9 cellular contexts compared by ENCODE assay signal in genomic region chr6:116764961-116765841, GRCh38. TPM values are rescaled to one million over a fixed set of nuclear protein-coding genes. Genes with fewer than 3 reads are reported as not detected.
DNase-seq lines count a peak whose midpoint lies in the region; ATAC-seq, FAIRE-seq and TF ChIP-seq lines count a peak whose summit lies in the region.
"Had no signal": no experiment of that assay in that cellular context is flagged by ENCODE, and none has a peak within 500 bp of the region (broad histone marks: within the 10 kb centered on the region; RNA-seq: fewer than 3 reads in every experiment).

Gene FAM162B, minus strand, starts transcription at chr6:116765719. Its CDS starts 143 bp downstream, at chr6:116765576.

- BruUV-seq in PC-3 (replicated peaks; lab: Mats Ljungman, UMichigan): no TSS peak

- H3K9me2 ChIP-seq in PC-3 (replicated peaks; ENCODE audit: low read length): no peaks in the 10 kb centered on the region

- no peak within 1 kb of the TSS for H3K27ac Mint-ChIP-seq in activated T-helper 1 cell treated with anti-CD3 and anti-CD28 coated beads, Interleukin-12 subunit alpha, Interleukin-12 subunit beta, Interleukin-2, Interleukin-4 antibody, amounts not matched to agents 30 ng/mL and 10 ng/mL and 1 ng/mL, durations not matched to agents 14 hours and 24 hours and 36 hours

- TF ChIP-seq CTCF in heart right ventricle (IDR thresholded peaks at IDR 0.05) (no peak), PC-3 (conservative IDR thresholded peaks at IDR 0.05; ENCODE audit: low read depth, low read length) (no peak)

- H3K4me1 Mint-ChIP-seq in activated T-helper 1 cell treated with anti-CD3 and anti-CD28 coated beads, Interleukin-12 subunit alpha, Interleukin-12 subunit beta, Interleukin-2, Interleukin-4 antibody, amounts not matched to agents 30 ng/mL and 10 ng/mL and 1 ng/mL, durations not matched to agents 14 hours and 24 hours and 36 hours (ENCODE audit: low read depth): peaks cover 8% of the 10 kb centered on the region

- no peaks in the 10 kb centered on the region for H3K79me2 ChIP-seq in PC-3 (ENCODE audit: low read length)

- peak within 1 kb of the TSS; percentile 58 for H3K4me3 Mint-ChIP-seq in activated T-helper 1 cell treated with anti-CD3 and anti-CD28 coated beads, Interleukin-12 subunit alpha, Interleukin-12 subunit beta, Interleukin-2, Interleukin-4 antibody, amounts not matched to agents 30 ng/mL and 10 ng/mL and 1 ng/mL, durations not matched to agents 14 hours and 24 hours and 36 hours

- H3K27me3 Mint-ChIP-seq in activated T-helper 1 cell treated with anti-CD3 and anti-CD28 coated beads, Interleukin-12 subunit alpha, Interleukin-12 subunit beta, Interleukin-2, Interleukin-4 antibody, amounts not matched to agents 30 ng/mL and 10 ng/mL and 1 ng/mL, durations not matched to agents 14 hours and 24 hours and 36 hours (ENCODE audit: insufficient read depth): peaks cover 52% of the 10 kb centered on the region

- H3K9me3 ChIP-seq in heart right ventricle (no peaks in the 10 kb centered on the region), PC-3 (ENCODE audit: low read length) (no peaks in the 10 kb centered on the region), small intestine (ENCODE audit: control insufficient read depth, low read depth) (no peaks in the 10 kb centered on the region)

- POLR2A ChIA-PET in PC-3 (lab: Charles Lee; ENCODE audit: unreplicated experiment): no interaction called here

- peaks cover 0 to 24% (median 15%) of the 10 kb centered on the region in 9 donors for H3K4me1 ChIP-seq in heart right ventricle
- no peaks in the 10 kb centered on the region for H3K4me1 ChIP-seq in PC-3 (ENCODE audit: insufficient read depth, low read length)
- no peaks in the 10 kb centered on the region for H3K4me1 ChIP-seq in small intestine (ENCODE audit: control insufficient read depth in 2 of 2, insufficient read depth in 1 of 2, low read depth in 1 of 2, low read length in 1 of 2)

- no peaks in the 10 kb centered on the region for H3K9me3 Mint-ChIP-seq in activated T-helper 1 cell treated with anti-CD3 and anti-CD28 coated beads, Interleukin-12 subunit alpha, Interleukin-12 subunit beta, Interleukin-2, Interleukin-4 antibody, amounts not matched to agents 30 ng/mL and 10 ng/mL and 1 ng/mL, durations not matched to agents 14 hours and 24 hours and 36 hours

- peak; percentile 83 to 94 (median 86) for ATAC-seq in heart right ventricle
- no peak for ATAC-seq in PC-3

- peak; percentile 2 for DNase-seq in activated T-cell treated with anti-CD3 and anti-CD28 coated beads for 48 hours (ENCODE audit: low read depth)
- DNase-seq in activated T-cell treated with anti-CD3 and anti-CD28 coated beads, Interleukin-2, amount 50 U/mL, for 1 hour: no peak
- no peak for DNase-seq in activated T-helper 1 cell treated with anti-CD3 and anti-CD28 coated beads, Interleukin-12 subunit alpha, Interleukin-12 subunit beta, Interleukin-2, Interleukin-4 antibody, amounts not matched to agents 30 ng/mL and 10 ng/mL and 1 ng/mL, durations not matched to agents 14 hours and 24 hours and 36 hours (ENCODE audit: low spot score)
- peak; percentile 74 to 79 for DNase-seq in heart right ventricle
- DNase-seq in posterior vena cava (ENCODE audit: low spot score): peak; percentile 79
- DNase-seq in PC-3: no peak
- DNase-seq in amniotic stem cell (lab: John Stamatoyannopoulos, UW): no peak
- no peak for DNase-seq in small intestine

- peaks cover 8 to 65% (median 40%) of the 10 kb centered on the region in 7 donors for H3K27me3 ChIP-seq in heart right ventricle
- no peaks in the 10 kb centered on the region for H3K27me3 ChIP-seq in PC-3 (ENCODE audit: low read length)
- H3K27me3 ChIP-seq in small intestine (ENCODE audit: control insufficient read depth in 2 of 2, insufficient read depth in 2 of 2, low read length in 2 of 2): peaks cover 6 to 19% of the 10 kb centered on the region in 2 donors

- no peak within 1 kb of the TSS for H3K4me2 ChIP-seq in PC-3 (ENCODE audit: low read length)

- H3K36me3 Mint-ChIP-seq in activated T-helper 1 cell treated with anti-CD3 and anti-CD28 coated beads, Interleukin-12 subunit alpha, Interleukin-12 subunit beta, Interleukin-2, Interleukin-4 antibody, amounts not matched to agents 30 ng/mL and 10 ng/mL and 1 ng/mL, durations not matched to agents 14 hours and 24 hours and 36 hours (ENCODE audit: low read depth): no peaks in the 10 kb centered on the region

- FAIRE-seq in small intestine (lab: Jason Lieb, UNC): no peak
- FAIRE-seq: TTC549 had no signal

- H3K9ac ChIP-seq in PC-3 (ENCODE audit: low read length): no peak within 1 kb of the TSS

- CTCF ChIA-PET in PC-3 (lab: Charles Lee): no interaction called here

- H3K27ac ChIP-seq in heart right ventricle: peak within 1 kb of the TSS; percentile 48 to 81 (median 66)
- no peak within 1 kb of the TSS for H3K27ac ChIP-seq in PC-3 (ENCODE audit: low read length)
- H3K27ac ChIP-seq in small intestine (ENCODE audit: low read depth in 1 of 2, low read length in 1 of 2): no peak within 1 kb of the TSS

- WGBS in heart right ventricle, 2 donors: 1% methylated on average over 72 to 89 of the region's 89 CpGs
- 2 to 4% (median 2%) methylated on average over 67 to 89 of the region's 89 CpGs for WGBS in small intestine, 3 donors

- no peaks in the 10 kb centered on the region for H3F3A ChIP-seq in PC-3 (ENCODE audit: low read length, unreplicated experiment)

- H3K4me3 ChIP-seq in heart right ventricle: peak within 1 kb of the TSS; percentile 33 to 69 (median 58)
- H3K4me3 ChIP-seq in PC-3 (ENCODE audit: low read length): no peak within 1 kb of the TSS
- peak within 1 kb of the TSS in 1 of 2 donors; percentile 40 for H3K4me3 ChIP-seq in small intestine (ENCODE audit: low read depth in 1 of 2, low read length in 2 of 2)

- H3K36me3 ChIP-seq in heart right ventricle (peaks cover 0 to 4% (median 0%) of the 10 kb centered on the region in 9 donors), PC-3 (ENCODE audit: low read depth, low read length) (no peaks in the 10 kb centered on the region), small intestine (ENCODE audit: control insufficient read depth in 2 of 2, insufficient read depth in 2 of 2, low read length in 2 of 2) (no peaks in the 10 kb centered on the region)

- no peak within 1 kb of the TSS for H2AFZ ChIP-seq in PC-3 (ENCODE audit: low read length)

- no peaks in the 10 kb centered on the region for H4K20me1 ChIP-seq in PC-3 (ENCODE audit: low read length)

- intact Hi-C loops in activated T-helper 1 cell treated with anti-CD3 and anti-CD28 coated beads, Interleukin-12 subunit alpha, Interleukin-12 subunit beta, Interleukin-2, Interleukin-4 antibody, amounts not matched to agents 30 ng/mL and 10 ng/mL and 1 ng/mL, durations not matched to agents 14 hours and 24 hours and 36 hours (cut with micrococcal nuclease): no loop called here
- intact Hi-C loops in heart right ventricle (cut with DNase I) (no loop called here), posterior vena cava (cut with DNase I) (no loop called here), PC-3 (cut with micrococcal nuclease) (no loop called here)

RNA-seq across cellular contexts. Expression of gene FAM162B, which starts in this region (rescaled TPM):
- total RNA-seq in activated T-helper 1 cell treated with anti-CD3 and anti-CD28 coated beads, Interleukin-12 subunit alpha, Interleukin-12 subunit beta, Interleukin-2, Interleukin-4 antibody, amounts not matched to agents 30 ng/mL and 10 ng/mL and 1 ng/mL, durations not matched to agents 14 hours and 24 hours and 36 hours: not detected in 2 replicates
- total RNA-seq in heart right ventricle (1 to 10 TPM; 1.3 to 8.0 (median 2.5) TPM), posterior vena cava (1 to 10 TPM; 3.9 to 6.8 TPM), PC-3 (2014; rRNA removed) (not detected in 2 replicates)
- polyA plus RNA-seq in heart right ventricle (1 to 10 TPM; 6.1 to 7.5 TPM), small intestine (1 to 10 TPM in 1 of 3 donors, under 1 TPM in 1, not detected in 1; 0.81 to 1.6 TPM)

Comparison
In these comparisons a context has a peak if more than half of its experiments do, and no peak if none do; other contexts are left out.
1. DNase-seq: peak in activated T-cell treated with anti-CD3 and anti-CD28 coated beads for 48 hours (single experiment), heart right ventricle (2 of 2) and posterior vena cava (single experiment); none in activated T-cell treated with anti-CD3 and anti-CD28 coated beads, Interleukin-2, amount 50 U/mL, for 1 hour (single experiment), activated T-helper 1 cell treated with anti-CD3 and anti-CD28 coated beads, Interleukin-12 subunit alpha, Interleukin-12 subunit beta, Interleukin-2, Interleukin-4 antibody, amounts not matched to agents 30 ng/mL and 10 ng/mL and 1 ng/mL, durations not matched to agents 14 hours and 24 hours and 36 hours (single experiment), PC-3 (single experiment), amniotic stem cell (single experiment) and small intestine (single experiment).
2. H3K27ac ChIP-seq: peak in heart right ventricle (10 of 10); none in PC-3 (single experiment) and small intestine (0 of 2).